20 cellular contexts compared by ENCODE assay signal in the genomic region with DNA sequence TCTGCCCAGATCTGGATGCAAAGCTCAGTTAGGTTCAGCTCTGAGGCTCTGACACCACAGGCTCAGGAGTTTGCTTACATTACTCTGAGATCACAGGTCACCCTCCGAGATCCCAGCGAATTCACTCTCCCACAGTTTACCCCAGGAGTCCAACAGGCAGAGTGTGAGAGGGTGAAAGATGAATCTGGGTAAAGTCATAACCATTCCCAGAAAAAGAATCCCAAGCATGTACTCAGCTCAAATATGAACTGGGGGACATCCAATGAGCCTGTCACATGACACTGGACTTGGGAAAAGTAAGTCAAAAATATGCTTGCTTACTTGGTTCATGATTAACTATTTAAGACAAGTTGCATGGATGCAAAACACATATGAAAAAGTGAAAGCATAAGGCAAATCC.
DNase-seq lines count a peak whose midpoint lies in the region; ATAC-seq and TF ChIP-seq lines count a peak whose summit lies in the region.
"Had no signal": no experiment of that assay in that cellular context is flagged by ENCODE, and none has a peak within 500 bp of the region (broad histone marks: within the 10 kb centered on the region; RNA-seq: fewer than 3 reads in every experiment).

No MANE protein-coding gene starts in this region.

- H3K36me3 ChIP-seq in BJ (ENCODE audit: control insufficient read depth, insufficient read depth, low read length) = no peaks in the 10 kb centered on the region
- no peaks in the 10 kb centered on the region for H3K36me3 ChIP-seq in colonic mucosa
- H3K36me3 ChIP-seq: HAP-1 had no signal

- peak; percentile 65 for DNase-seq in BJ (ENCODE audit: low read depth)
- peak; percentile 81 for DNase-seq in fibroblast of gingiva (ENCODE audit: low read depth)
- no peak for DNase-seq in osteocyte (ENCODE audit: extremely low spot score, unreplicated experiment)
- no peak for DNase-seq in Calu3
- no peak for DNase-seq in NCI-H1417 (lab: John Stamatoyannopoulos, UW)
- DNase-seq in activated CD4-positive, alpha-beta memory T cell treated with anti-CD3 and anti-CD28 coated beads, Interleukin-2, amount 10 ng/mL, durations not matched to agents 7 days and 5 days = no peak
- no peak for DNase-seq in colonic mucosa
- DNase-seq: activated CD4-positive, alpha-beta T cell treated with anti-CD3 and anti-CD28 coated beads, Interleukin-2, amount 50 U/mL, for 4 hours; activated naive CD4-positive, alpha-beta T cell; activated T-cell treated with anti-CD3 and anti-CD28 coated beads for 4 hours; dermis blood vessel endothelial cell; left colon; NCI-H1436; NCI-H2171; NCI-H774; SHP77 treated with DMSO at 0.1 percent for 48 hours had no signal

- H3K36me3 Mint-ChIP-seq in osteocyte (ENCODE audit: unreplicated experiment) (no peaks in the 10 kb centered on the region), Calu3 (ENCODE audit: insufficient read depth, unreplicated experiment) (no peaks in the 10 kb centered on the region)
- H3K36me3 Mint-ChIP-seq in activated CD4-positive, alpha-beta memory T cell treated with anti-CD3 and anti-CD28 coated beads, Interleukin-2, amount 10 ng/mL, durations not matched to agents 7 days and 5 days (ENCODE audit: low read depth) = peaks cover 10% of the 10 kb centered on the region
- H3K36me3 Mint-ChIP-seq: brain; stimulated activated effector memory CD8-positive, alpha-beta T cell treated with anti-CD3 and anti-CD28 coated beads, Interleukin-12 subunit alpha, Interleukin-12 subunit beta, amount 100 ng/mL, for 72 hours had no signal

- H3K27me3 ChIP-seq in BJ (ENCODE audit: control insufficient read depth, insufficient read depth, low read length) = no peaks in the 10 kb centered on the region
- no peaks in the 10 kb centered on the region for H3K27me3 ChIP-seq in colonic mucosa

- peak; percentile 46; the same call in 2 of the 3 replicates for ATAC-seq in SK-N-SH treated with all-trans-retinoic acid at 6 μM for 48 hours
- ATAC-seq: left colon; stimulated activated effector memory CD8-positive, alpha-beta T cell treated with anti-CD3 and anti-CD28 coated beads, Interleukin-12 subunit alpha, Interleukin-12 subunit beta, amount 100 ng/mL, for 72 hours had no signal

- peak overlapping the region; percentile 86 for H3K27ac Mint-ChIP-seq in osteocyte (ENCODE audit: unreplicated experiment)
- H3K27ac Mint-ChIP-seq in Calu3 (ENCODE audit: unreplicated experiment) = no peak overlapping the region
- H3K27ac Mint-ChIP-seq in activated CD4-positive, alpha-beta memory T cell treated with anti-CD3 and anti-CD28 coated beads, Interleukin-2, amount 10 ng/mL, durations not matched to agents 7 days and 5 days = no peak overlapping the region
- H3K27ac Mint-ChIP-seq: brain; stimulated activated effector memory CD8-positive, alpha-beta T cell treated with anti-CD3 and anti-CD28 coated beads, Interleukin-12 subunit alpha, Interleukin-12 subunit beta, amount 100 ng/mL, for 72 hours had no signal

- BruUV-seq in Calu3 (replicated peaks; lab: Mats Ljungman, UMichigan) = no TSS peak

- no peaks in the 10 kb centered on the region for H3K9me3 ChIP-seq in colonic mucosa
- H3K9me3 ChIP-seq: HAP-1 had no signal

- no peaks in the 10 kb centered on the region for H3K27me3 Mint-ChIP-seq in osteocyte (ENCODE audit: unreplicated experiment)
- no peaks in the 10 kb centered on the region for H3K27me3 Mint-ChIP-seq in Calu3 (ENCODE audit: unreplicated experiment)
- no peaks in the 10 kb centered on the region for H3K27me3 Mint-ChIP-seq in activated CD4-positive, alpha-beta memory T cell treated with anti-CD3 and anti-CD28 coated beads, Interleukin-2, amount 10 ng/mL, durations not matched to agents 7 days and 5 days
- H3K27me3 Mint-ChIP-seq: brain had no signal

- H3K9me3 Mint-ChIP-seq in osteocyte (ENCODE audit: unreplicated experiment) (peaks cover 4% of the 10 kb centered on the region), Calu3 (ENCODE audit: low read depth, unreplicated experiment) (peaks cover 2% of the 10 kb centered on the region)
- H3K9me3 Mint-ChIP-seq in activated CD4-positive, alpha-beta memory T cell treated with anti-CD3 and anti-CD28 coated beads, Interleukin-2, amount 10 ng/mL, durations not matched to agents 7 days and 5 days = peaks cover 7% of the 10 kb centered on the region
- H3K9me3 Mint-ChIP-seq: stimulated activated effector memory CD8-positive, alpha-beta T cell treated with anti-CD3 and anti-CD28 coated beads, Interleukin-12 subunit alpha, Interleukin-12 subunit beta, amount 100 ng/mL, for 72 hours had no signal

- no peak overlapping the region for H3K27ac ChIP-seq in colonic mucosa

- H3K4me1 Mint-ChIP-seq in osteocyte (ENCODE audit: unreplicated experiment) (peaks cover 72% of the 10 kb centered on the region), Calu3 (ENCODE audit: low read depth, unreplicated experiment) (peaks cover 44% of the 10 kb centered on the region)
- peaks cover 23% of the 10 kb centered on the region for H3K4me1 Mint-ChIP-seq in activated CD4-positive, alpha-beta memory T cell treated with anti-CD3 and anti-CD28 coated beads, Interleukin-2, amount 10 ng/mL, durations not matched to agents 7 days and 5 days

- CTCF ChIA-PET in BJ (lab: Yijun Ruan, JAX) = interaction anchor here (1.0 to 1.2 kb wide), 2 partner anchors 8 to 258 kb away, joined by 3 to 4 read pairs; no protein-coding TSS in a partner anchor
- CTCF ChIA-PET in Calu3 (lab: Charles Lee) = interaction anchor here (1.0 kb wide), 1 partner anchor 29 kb away, joined by 3 read pairs; no protein-coding TSS in a partner anchor
- CTCF ChIA-PET in activated CD4-positive, alpha-beta memory T cell treated with anti-CD3 and anti-CD28 coated beads, Interleukin-2, amount 10 ng/mL, durations not matched to agents 7 days and 5 days (lab: Charles Lee) = no interaction called here

- no peak for TF ChIP-seq CTCF in BJ (IDR thresholded peaks at IDR 0.05; ENCODE audit: insufficient read depth, low read depth, low read length)
- TF ChIP-seq CTCF in osteocyte (IDR thresholded peaks at IDR 0.05) = no peak
- no peak for TF ChIP-seq CTCF in Calu3 (IDR thresholded peaks at IDR 0.05; ENCODE audit: unreplicated experiment)
- no peak for TF ChIP-seq CTCF in colonic mucosa (IDR thresholded peaks at IDR 0.05)

- no peak overlapping the region for H3K9ac ChIP-seq in colonic mucosa (ENCODE audit: low read depth in 2 of 2, low read length in 2 of 2)

- no peaks in the 10 kb centered on the region for H3K4me1 ChIP-seq in colonic mucosa

- intact Hi-C loops in Calu3 (cut with micrococcal nuclease; ENCODE audit: unreplicated experiment) (no loop called here), colonic mucosa (cut with DNase I) (no loop called here)

- POLR2A ChIA-PET in BJ (lab: Charles Lee) = no interaction called here
- POLR2A ChIA-PET in activated CD4-positive, alpha-beta memory T cell treated with anti-CD3 and anti-CD28 coated beads, Interleukin-2, amount 10 ng/mL, durations not matched to agents 7 days and 5 days (lab: Charles Lee) = interaction anchor here (0.7 kb wide), 1 partner anchor 41 kb away, joined by 3 read pairs; no protein-coding TSS in a partner anchor

- H3K4me3 ChIP-seq in BJ (ENCODE audit: low read depth, low read length) (no peak overlapping the region), colonic mucosa (no peak overlapping the region)
- H3K4me3 ChIP-seq: HAP-1 had no signal

- no peak overlapping the region for H3K4me3 Mint-ChIP-seq in osteocyte (ENCODE audit: unreplicated experiment)
- no peak overlapping the region for H3K4me3 Mint-ChIP-seq in Calu3 (ENCODE audit: low read depth, unreplicated experiment)
- no peak overlapping the region for H3K4me3 Mint-ChIP-seq in activated CD4-positive, alpha-beta memory T cell treated with anti-CD3 and anti-CD28 coated beads, Interleukin-2, amount 10 ng/mL, durations not matched to agents 7 days and 5 days
- H3K4me3 Mint-ChIP-seq: brain; stimulated activated effector memory CD8-positive, alpha-beta T cell treated with anti-CD3 and anti-CD28 coated beads, Interleukin-12 subunit alpha, Interleukin-12 subunit beta, amount 100 ng/mL, for 72 hours had no signal

TF ChIP-seq in SK-N-SH treated with all-trans-retinoic acid at 6 μM for 48 hours, 23 proteins besides CTCF, POLR2A, EP300 and RAD21:
- TF ChIP-seq GLIS3 (CRISPR knock-in tag; IDR thresholded peaks at IDR 0.05) (no peak), ZFP3 (CRISPR knock-in tag; IDR thresholded peaks at IDR 0.05) (no peak), OSR1 (CRISPR knock-in tag; IDR thresholded peaks at IDR 0.05) (no peak), PPARA (CRISPR knock-in tag; IDR thresholded peaks at IDR 0.05; ENCODE audit: borderline replicate concordance) (no peak), TOX (CRISPR knock-in tag; IDR thresholded peaks at IDR 0.05; ENCODE audit: borderline replicate concordance) (no peak)
TF ChIP-seq in SK-N-SH treated with all-trans-retinoic acid at 6 μM for 48 hours: peak in this region for 0.

Comparison
In these comparisons a context has a peak if more than half of its experiments do, and no peak if none do; other contexts are left out.
1. DNase-seq: peak in BJ (single experiment) and fibroblast of gingiva (single experiment); none in osteocyte (single experiment), Calu3 (single experiment), NCI-H1417 (0 of 3), activated CD4-positive, alpha-beta memory T cell treated with anti-CD3 and anti-CD28 coated beads, Interleukin-2, amount 10 ng/mL, durations not matched to agents 7 days and 5 days (single experiment) and colonic mucosa (single experiment).